In genomic region chr16:9192746-9193145, GRCh38 we compare ENCODE assay signal across 18 cellular contexts.
"Had no signal": no experiment of that assay in that cellular context is flagged by ENCODE, and none has a peak within 500 bp of the region (broad histone marks: within the 10 kb centered on the region; RNA-seq: fewer than 3 reads in every experiment).

No MANE protein-coding gene starts in this region.

- H2AFZ ChIP-seq: neural progenitor cell had no signal

- H3K27ac ChIP-seq: breast epithelium, dorsolateral prefrontal cortex, esophagus squamous epithelium, heart right ventricle, neural progenitor cell, ovary, stomach, thoracic aorta, vagina had no signal

- FAIRE-seq: endometrium, islet of Langerhans, TTC549 had no signal

- DNase-seq: activated CD4-positive, alpha-beta T cell treated with anti-CD3 and anti-CD28 coated beads, Interleukin-2, amount 50 U/mL, for 4 hours; activated gamma-delta T cell; activated naive CD8-positive, alpha-beta T cell treated with anti-CD3 and anti-CD28 coated beads for 36 hours; activated T-cell treated with anti-CD3 and anti-CD28 coated beads, Interleukin-2, amount 50 U/mL, for 48 hours; dorsolateral prefrontal cortex; esophagus squamous epithelium; foreskin melanocyte; heart right ventricle; ovary; stomach; T-helper 2 cell had no signal

- ATAC-seq: heart right ventricle had no signal

- H3K4me2 ChIP-seq: neural progenitor cell had no signal

- H3K36me3 ChIP-seq: breast epithelium, esophagus squamous epithelium, heart right ventricle, neural progenitor cell, ovary, stomach, thoracic aorta, vagina had no signal

- H3K4me3 ChIP-seq: breast epithelium, dorsolateral prefrontal cortex, esophagus squamous epithelium, heart right ventricle, neural progenitor cell, ovary, stomach, thoracic aorta, vagina had no signal

- H3K9me3 ChIP-seq: breast epithelium, esophagus squamous epithelium, heart right ventricle, ovary, stomach, thoracic aorta, vagina had no signal

- H3K27me3 ChIP-seq: breast epithelium, dorsolateral prefrontal cortex, heart right ventricle, neural progenitor cell, ovary, vagina had no signal

- H3K4me1 ChIP-seq: breast epithelium, esophagus squamous epithelium, neural progenitor cell, stomach, vagina had no signal

- H3K9ac ChIP-seq: neural progenitor cell had no signal
